In the genomic region with DNA sequence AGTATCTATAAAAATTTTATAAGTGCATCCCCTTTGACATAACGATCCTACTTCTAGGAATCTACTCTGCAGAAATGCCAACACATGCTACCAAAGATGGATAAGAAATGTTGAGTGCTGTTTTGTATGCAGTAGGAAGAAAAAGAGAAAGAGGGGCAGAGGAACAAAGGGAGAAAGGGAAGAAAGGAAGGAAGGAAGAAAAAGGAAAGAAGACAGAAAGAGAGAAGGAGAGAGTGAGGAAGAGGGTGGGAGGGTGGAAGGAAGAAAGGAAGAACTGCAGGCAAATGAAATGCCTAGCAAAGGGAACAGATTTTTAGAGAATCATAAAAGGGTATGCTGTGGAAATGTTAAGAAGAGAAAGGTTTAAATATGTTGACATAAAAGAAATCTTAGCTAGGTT, we compare ENCODE assay signal across 27 cellular contexts. TPM values are rescaled to one million over a fixed set of nuclear protein-coding genes. Genes with fewer than 3 reads are reported as not detected.
DNase-seq lines count a peak whose midpoint lies in the region; ATAC-seq, FAIRE-seq and TF ChIP-seq lines count a peak whose summit lies in the region.
"Had no signal": no experiment of that assay in that cellular context is flagged by ENCODE, and none has a peak within 500 bp of the region (broad histone marks: within the 10 kb centered on the region; RNA-seq: fewer than 3 reads in every experiment).

No MANE protein-coding gene starts in this region.

- H3K36me3 Mint-ChIP-seq in astrocyte (ENCODE audit: low read depth, unreplicated experiment) (no peaks in the 10 kb centered on the region), glutamatergic neuron (ENCODE audit: unreplicated experiment) (no peaks in the 10 kb centered on the region), neural crest cell (ENCODE audit: low read depth) (peaks cover 3% of the 10 kb centered on the region)
- H3K36me3 Mint-ChIP-seq: CD14-positive monocyte; CD8-positive, alpha-beta memory T cell had no signal

- no peak for ATAC-seq in gastrocnemius medialis
- ATAC-seq in HG02798 (IDR thresholded peaks at IDR 0.05; ENCODE audit: poor library complexity, unreplicated experiment): no peak
- ATAC-seq: A549, GM12878, GM23338, HCT116 had no signal

- no peaks in the 10 kb centered on the region for H3K79me2 ChIP-seq in astrocyte (ENCODE audit: insufficient read depth, low read length)

- intact Hi-C loops in gastrocnemius medialis (cut with DNase I; ENCODE audit: low total_unique reads): no loop called here

- no peak overlapping the region for H2AFZ ChIP-seq in astrocyte (ENCODE audit: low read depth, low read length)
- H2AFZ ChIP-seq: GM23338 had no signal

- H3K9me3 ChIP-seq in astrocyte (ENCODE audit: insufficient read depth, low read depth, low read length) (no peaks in the 10 kb centered on the region), gastrocnemius medialis (no peaks in the 10 kb centered on the region)
- H3K9me3 ChIP-seq: A549, BE2C had no signal

- peak; percentile 39 for FAIRE-seq in astrocyte (lab: Jason Lieb, UNC)
- FAIRE-seq: A549, D721Med, GM12878, GM18507 had no signal

- in situ Hi-C loops in gastrocnemius medialis (cut with MboI; ENCODE audit: low sequenced_read_pairs in 4 of 4): no loop called here

- H3K27ac Mint-ChIP-seq in astrocyte (ENCODE audit: unreplicated experiment) (no peak overlapping the region), glutamatergic neuron (ENCODE audit: unreplicated experiment) (no peak overlapping the region), neural crest cell (ENCODE audit: unreplicated experiment) (no peak overlapping the region)
- H3K27ac Mint-ChIP-seq: CD14-positive monocyte; CD4-positive, alpha-beta T cell; GM23338; H9; HFFc6 had no signal

- DNase-seq in astrocyte (ENCODE audit: low read depth) (no peak), glutamatergic neuron (no peak), neural crest cell (ENCODE audit: low read depth, low spot score) (no peak), gastrocnemius medialis (no peak), HPDE6-E6E7 (ENCODE audit: extremely low spot score) (no peak)
- DNase-seq: 8988T; ACHN; AML-193; BE2C; CD4-positive, alpha-beta T cell; CD8-positive, alpha-beta memory T cell; DMS 273 treated with DMSO at 0.1 percent for 48 hours; DMS79; EL; GDM1; H9; HFFc6 had no signal

- H3K4me3 Mint-ChIP-seq in astrocyte (ENCODE audit: unreplicated experiment) (no peak overlapping the region), glutamatergic neuron (ENCODE audit: unreplicated experiment) (peak overlapping the region; percentile 17), neural crest cell (peak overlapping the region; percentile 5)
- H3K4me3 Mint-ChIP-seq: CD4-positive, alpha-beta T cell; CD8-positive, alpha-beta memory T cell; GM23338; H9; HFFc6 had no signal

- no peaks in the 10 kb centered on the region for H3K36me3 ChIP-seq in astrocyte (ENCODE audit: insufficient read depth, low read length)
- H3K36me3 ChIP-seq in gastrocnemius medialis: no peaks in the 10 kb centered on the region
- H3K36me3 ChIP-seq: BLaER1 treated with 17β-estradiol and CSF1 and Interleukin-3, amounts not matched to agents 10 nM and 100 nM had no signal

- no peak overlapping the region for H3K4me2 ChIP-seq in astrocyte (ENCODE audit: low read length)
- H3K4me2 ChIP-seq: A549; BLaER1 treated with 17β-estradiol and CSF1 and Interleukin-3, amounts not matched to agents 10 nM and 100 nM; GM23338 had no signal

- H3K4me1 ChIP-seq in astrocyte (ENCODE audit: insufficient read depth, low read length) (no peaks in the 10 kb centered on the region), gastrocnemius medialis (peaks cover 6 to 11% of the 10 kb centered on the region in 2 donors)
- H3K4me1 ChIP-seq: BLaER1 treated with 17β-estradiol and CSF1 and Interleukin-3, amounts not matched to agents 10 nM and 100 nM had no signal

- H3K9me3 Mint-ChIP-seq in astrocyte (ENCODE audit: unreplicated experiment): no peaks in the 10 kb centered on the region
- peaks cover 5% of the 10 kb centered on the region for H3K9me3 Mint-ChIP-seq in glutamatergic neuron (ENCODE audit: unreplicated experiment)
- no peaks in the 10 kb centered on the region for H3K9me3 Mint-ChIP-seq in neural crest cell
- H3K9me3 Mint-ChIP-seq: CD4-positive, alpha-beta T cell; CD8-positive, alpha-beta memory T cell; GM23338; H9; HFFc6 had no signal

- H4K20me1 ChIP-seq in astrocyte (ENCODE audit: insufficient read depth, low read length): no peaks in the 10 kb centered on the region
- H4K20me1 ChIP-seq: BLaER1 treated with 17β-estradiol and CSF1 and Interleukin-3, amounts not matched to agents 10 nM and 100 nM had no signal

- TF ChIP-seq CTCF in astrocyte (IDR thresholded peaks at IDR 0.05; ENCODE audit: insufficient read depth, low read depth, low read length) (no peak), glutamatergic neuron (IDR thresholded peaks at IDR 0.05; ENCODE audit: partially characterized antibody, unreplicated experiment) (no peak), neural crest cell (conservative IDR thresholded peaks at IDR 0.05) (no peak), gastrocnemius medialis (IDR thresholded peaks at IDR 0.05 in 4 of 5, conservative IDR thresholded peaks at IDR 0.05 in 1 of 5) (no peak)

- no peaks in the 10 kb centered on the region for H3K27me3 ChIP-seq in astrocyte (ENCODE audit: insufficient read depth, low read length)
- no peaks in the 10 kb centered on the region for H3K27me3 ChIP-seq in gastrocnemius medialis
- H3K27me3 ChIP-seq: BE2C; BLaER1 treated with 17β-estradiol and CSF1 and Interleukin-3, amounts not matched to agents 10 nM and 100 nM had no signal

- no peak overlapping the region for H3K4me3 ChIP-seq in astrocyte (ENCODE audit: insufficient read depth, low read depth, low read length)
- no peak overlapping the region for H3K4me3 ChIP-seq in gastrocnemius medialis
- H3K4me3 ChIP-seq: A549; BLaER1 treated with 17β-estradiol and CSF1 and Interleukin-3, amounts not matched to agents 10 nM and 100 nM; GM12878; GM23338 had no signal

- H3K27ac ChIP-seq in astrocyte (ENCODE audit: low read depth, low read length): no peak overlapping the region
- no peak overlapping the region for H3K27ac ChIP-seq in gastrocnemius medialis
- H3K27ac ChIP-seq: A549; BLaER1 treated with 17β-estradiol and CSF1 and Interleukin-3, amounts not matched to agents 10 nM and 100 nM had no signal

- H3K9ac ChIP-seq in astrocyte (ENCODE audit: low read length): no peak overlapping the region
- H3K9ac ChIP-seq: BLaER1 treated with 17β-estradiol and CSF1 and Interleukin-3, amounts not matched to agents 10 nM and 100 nM had no signal

- no peak for TF ChIP-seq POLR2A in gastrocnemius medialis (IDR thresholded peaks at IDR 0.05)

- H3K27me3 Mint-ChIP-seq in astrocyte (ENCODE audit: low read depth, unreplicated experiment): no peaks in the 10 kb centered on the region
- peaks cover 6% of the 10 kb centered on the region for H3K27me3 Mint-ChIP-seq in glutamatergic neuron (ENCODE audit: unreplicated experiment)
- peaks cover 6% of the 10 kb centered on the region for H3K27me3 Mint-ChIP-seq in neural crest cell (ENCODE audit: low read depth)

- H3K4me1 Mint-ChIP-seq in astrocyte (ENCODE audit: low read depth, unreplicated experiment) (peaks cover 14% of the 10 kb centered on the region), glutamatergic neuron (ENCODE audit: low read depth, unreplicated experiment) (peaks cover 13% of the 10 kb centered on the region), neural crest cell (peaks cover 25% of the 10 kb centered on the region)

RNA-seq across cellular contexts. Expression of gene ALDOB, which starts 48.5 kb away (rescaled TPM):
- total RNA-seq in astrocyte (not detected in 2 replicates), glutamatergic neuron (ENCODE audit: unreplicated experiment) (not detected), neural crest cell (not detected in 2 replicates), gastrocnemius medialis (1 to 10 TPM in 2 of 4 donors, not detected in 2; 5.1 to 8.7 TPM)
- total RNA-seq: CD4-positive, alpha-beta T cell; CD8-positive, alpha-beta memory T cell; GM23338; H4; H9; HFFc6 had no signal

RNA-seq across cellular contexts. Expression of gene RNF20, which starts 49.6 kb away (rescaled TPM):
- 42.8 and 50.5 TPM in 2 replicates for total RNA-seq in astrocyte
- 65.5 TPM for total RNA-seq in glutamatergic neuron (ENCODE audit: unreplicated experiment)
- 66.6 and 70.2 TPM in 2 replicates for total RNA-seq in neural crest cell
- total RNA-seq in gastrocnemius medialis: 10 to 100 TPM; 26.6 to 34.4 (median 29.7) TPM
